8 cellular contexts compared by ENCODE assay signal in genomic region chr2:202997113-202997512, GRCh38. TPM values are rescaled to one million over a fixed set of nuclear protein-coding genes. Genes with fewer than 3 reads are reported as not detected.
DNase-seq lines count a peak whose midpoint lies in the region; ATAC-seq, FAIRE-seq and TF ChIP-seq lines count a peak whose summit lies in the region.
"Not testable (repeated sequence)": the region's sequence is repeated elsewhere in the genome, so short reads cannot be mapped to it uniquely, and the experiment has no call there.

No MANE protein-coding gene starts in this region.

- not testable (repeated sequence) for H3K9me3 ChIP-seq in A673 (ENCODE audit: low read depth, low read length, poor library complexity, severe bottlenecking); K562 (replicated peaks; ENCODE audit: control insufficient read depth, insufficient read depth, low read depth, low read length); keratinocyte (ENCODE audit: control insufficient read depth, low read depth, low read length)

- FAIRE-seq in K562 (lab: Jason Lieb, UNC); keratinocyte (lab: Jason Lieb, UNC): not testable (repeated sequence)

- intact Hi-C loops in A673 (cut with micrococcal nuclease; ENCODE audit: unreplicated experiment); K562 (cut with micrococcal nuclease): not testable (repeated sequence)

- CTCF ChIA-PET in A673 (lab: Charles Lee); K562 (lab: Yijun Ruan, JAX; ENCODE audit: low intra/inter-chr PET ratio): not testable (repeated sequence)

- in situ Hi-C loops in K562 (cut with MboI) = not testable (repeated sequence)

- H3K9me1 ChIP-seq in K562 (ENCODE audit: control insufficient read depth, insufficient read depth, low read length); keratinocyte (ENCODE audit: control insufficient read depth, extremely low read depth, insufficient read depth, low read length): not testable (repeated sequence)

- H4K20me1 ChIP-seq in K562 (replicated peaks; ENCODE audit: control insufficient read depth, insufficient read depth, low read length); keratinocyte (ENCODE audit: control insufficient read depth, extremely low read depth, insufficient read depth, low read length): not testable (repeated sequence)

- not testable (repeated sequence) for BruUV-seq in A673 (replicated peaks; lab: Mats Ljungman, UMichigan); K562 (replicated peaks; lab: Mats Ljungman, UMichigan)

- DNase-seq in A673 (ENCODE audit: low spot score) (peak; percentile 63), HL-60 (ENCODE audit: low read depth in 1 of 2, low spot score in 1 of 2) (peak; percentile 27 to 72), NB4 (ENCODE audit: low read depth) (peak; percentile 88), SIG-M5 (lab: John Stamatoyannopoulos, UW) (peak; percentile 52), renal cortical epithelial cell (ENCODE audit: low read depth) (peak; percentile 84)
- not testable (repeated sequence) for DNase-seq in K562 (ENCODE audit: extremely low read depth in 1 of 4, low spot score in 3 of 4); keratinocyte (ENCODE audit: low read depth, low spot score)

- not testable (repeated sequence) for ATAC-seq in K562
- ATAC-seq in esophagus mucosa = peak; percentile 62

- WGBS in K562 (ENCODE audit: insufficient coverage, low coverage, missing lambda C conversion rate) = 29% methylated on average over 3 of the region's 3 CpGs

- not testable (repeated sequence) for H3K36me3 ChIP-seq in A673 (ENCODE audit: insufficient read depth, low read length, poor library complexity, severe bottlenecking); K562 (ENCODE audit: control insufficient read depth, insufficient read depth, low read length); keratinocyte (ENCODE audit: control insufficient read depth in 2 of 2, extremely low read depth in 1 of 2, insufficient read depth in 2 of 2, low read length in 2 of 2)

- not testable (repeated sequence) for TF ChIP-seq POLR2A in NB4 (IDR thresholded peaks at IDR 0.05; ENCODE audit: extremely low read depth, insufficient read length); K562 (conservative IDR thresholded peaks at IDR 0.05)

- H3K4me1 ChIP-seq in A673 (ENCODE audit: insufficient read depth, low read length, poor library complexity, severe bottlenecking); K562 (replicated peaks in 1 of 2; ENCODE audit: control insufficient read depth in 2 of 2, insufficient read depth in 2 of 2, low read length in 2 of 2); keratinocyte (ENCODE audit: control insufficient read depth, extremely low read depth, insufficient read depth, low read length): not testable (repeated sequence)

- H3K4me3 ChIP-seq in A673 (ENCODE audit: low read depth, low read length, poor library complexity, severe bottlenecking); HL-60 (replicated peaks; ENCODE audit: insufficient read depth, low read length); NB4 (ENCODE audit: low read depth, low read length); K562; keratinocyte (ENCODE audit: control insufficient read depth in 2 of 3, extremely low read depth in 1 of 3, insufficient read depth in 2 of 3, low read depth in 1 of 3, low read length in 3 of 3): not testable (repeated sequence)

- not testable (repeated sequence) for TF ChIP-seq CTCF in A673 (conservative IDR thresholded peaks at IDR 0.05; ENCODE audit: low read depth, low read length); HL-60 (IDR thresholded peaks at IDR 0.05; ENCODE audit: insufficient read depth, low read length); NB4 (IDR thresholded peaks at IDR 0.05; ENCODE audit: low read depth, low read length); K562 (IDR thresholded peaks at IDR 0.05 in 2 of 3, conservative IDR thresholded peaks at IDR 0.05 in 1 of 3; ENCODE audit: insufficient read depth in 2 of 3, low read depth in 1 of 3, low read length in 3 of 3); keratinocyte (optimal IDR thresholded peaks at IDR 0.05 in 1 of 3, IDR thresholded peaks at IDR 0.05 in 1 of 3, conservative IDR thresholded peaks at IDR 0.05 in 1 of 3; ENCODE audit: extremely low read depth in 1 of 3, insufficient read depth in 2 of 3, low read length in 3 of 3)

- not testable (repeated sequence) for H3K4me2 ChIP-seq in K562 (ENCODE audit: insufficient read depth, low read length); keratinocyte (ENCODE audit: control insufficient read depth, extremely low read depth, insufficient read depth, low read depth, low read length)

- not testable (repeated sequence) for H3K9ac ChIP-seq in K562 (ENCODE audit: insufficient read depth in 1 of 2, low read depth in 2 of 2, low read length in 2 of 2); keratinocyte (ENCODE audit: control insufficient read depth, extremely low read depth, insufficient read depth, low read length)

- H2AFZ ChIP-seq in K562 (ENCODE audit: low read depth, low read length) = not testable (repeated sequence)
- peak overlapping the region; percentile 26 for H2AFZ ChIP-seq in keratinocyte (ENCODE audit: control insufficient read depth, low read length)

- not testable (repeated sequence) for H3K27me3 ChIP-seq in A673 (replicated peaks; ENCODE audit: insufficient read depth, low read depth, low read length, poor library complexity); HL-60 (ENCODE audit: insufficient read depth, poor library complexity, severe bottlenecking); K562 (ENCODE audit: control insufficient read depth in 2 of 2, insufficient read depth in 2 of 2, low read length in 2 of 2); keratinocyte (ENCODE audit: control insufficient read depth, extremely low read depth, insufficient read depth, low read length)

- dilution Hi-C loops in keratinocyte (cut with MboI; ENCODE audit: extremely low pct_ligation_motif_present, low sequenced_read_pairs) = not testable (repeated sequence)

- H3K27ac ChIP-seq in A673 (ENCODE audit: low read depth, low read length, poor library complexity, severe bottlenecking); HL-60 (replicated peaks); K562 (ENCODE audit: extremely low read depth, low read depth, low read length); keratinocyte (ENCODE audit: control insufficient read depth, insufficient read depth, low read length): not testable (repeated sequence)

- H3K79me2 ChIP-seq in K562 (ENCODE audit: control insufficient read depth, insufficient read depth, low read length); keratinocyte (ENCODE audit: control insufficient read depth, insufficient read depth, low read length): not testable (repeated sequence)

- POLR2A ChIA-PET in A673 (lab: Charles Lee; ENCODE audit: low non-redundant PET); K562 (lab: Yijun Ruan, JAX): not testable (repeated sequence)

- TF ChIP-seq RAD21 in K562 (CRISPR knock-in tag; conservative IDR thresholded peaks at IDR 0.05 in 1 of 2, IDR thresholded peaks at IDR 0.05 in 1 of 2) = not testable (repeated sequence)

- not testable (repeated sequence) for TF ChIP-seq EP300 in K562 (IDR thresholded peaks at IDR 0.05; ENCODE audit: low read length)

TF ChIP-seq in K562, 482 proteins besides CTCF, POLR2A, EP300 and RAD21:
- TF ChIP-seq CEBPB (tag; IDR thresholded peaks at IDR 0.05) = peak; percentile 47

RNA-seq across cellular contexts. Expression of gene NBEAL1, which starts 17.6 kb away (rescaled TPM):
- total RNA-seq in A673 (2021) (14.1 and 15.8 TPM in 2 replicates), K562 (2014; rRNA removed) (3.6 and 7.0 TPM in 2 replicates), K562 (2014; rRNA removed; fragmentation: Illumina TruSeq; extraction: Trizol) (9.7 and 9.9 TPM in 2 replicates), K562 (2015; rRNA removed; fragmentation: Illumina TruSeq; extraction: Trizol) (7.3 and 8.3 TPM in 2 replicates), K562 (2021) (8.4 and 10.1 TPM in 2 replicates), esophagus mucosa (16.4 TPM), renal cortical epithelial cell (55.0 and 108 TPM in 2 replicates)
- 28.1 and 102 TPM in 2 replicates for total RNA-seq in K562 (2011; cell fraction: chromatin; rRNA removed; ENCODE audit: low replicate concordance)
- 12.5 and 14.3 TPM in 2 replicates for total RNA-seq in K562 (2011; cell fraction: nucleolus; rRNA removed)
- 28.3 and 40.3 TPM in 2 replicates for total RNA-seq in K562 (2011; cell fraction: nucleoplasm; rRNA removed)
- polyA plus RNA-seq in K562 (2011; rRNA removed) (7.7 and 8.9 TPM in 2 replicates), K562 (2014; fragmentation: Illumina TruSeq; extraction: Trizol) (12.3 and 13.5 TPM in 2 replicates), K562 (2014; fragmentation: Nextera tagmentation; extraction: Ambion mirVana) (1 to 10 TPM; 2.1 to 4.3 TPM), K562 (2014; rRNA removed) (2.6 and 3.2 TPM in 2 replicates), keratinocyte (9.4 to 15.4 TPM (median 14.7 TPM) in 3 replicates)
- 1.7 and 3.6 TPM in 2 replicates for polyA plus RNA-seq in K562 (2011; cell fraction: cytosol; rRNA removed)
- polyA plus RNA-seq in K562 (2011; cell fraction: nucleus; rRNA removed) = 3.3 and 4.2 TPM in 2 replicates
- polyA plus RNA-seq in K562 (2012) = 3.3 and 3.8 TPM in 2 replicates
- polyA minus RNA-seq in K562 (2011; rRNA and poly(A)+ RNA removed) = 33.5 and 41.0 TPM in 2 replicates
- 4.6 and 10.5 TPM in 2 replicates for polyA minus RNA-seq in K562 (2011; cell fraction: cytosol; rRNA and poly(A)+ RNA removed)
- polyA minus RNA-seq in K562 (2011; cell fraction: nucleus; rRNA and poly(A)+ RNA removed) = 14.8 and 27.4 TPM in 2 replicates
- polyA plus RNA-seq in keratinocyte (2011; ENCODE audit: low read depth) = 6.2 TPM
- 5.3 and 8.2 TPM in 2 replicates for polyA plus RNA-seq in keratinocyte (2011; cell fraction: cytosol; rRNA removed)
- polyA plus RNA-seq in keratinocyte (2011; cell fraction: nucleus; rRNA removed) = 17.5 and 19.5 TPM in 2 replicates
- 6.5 and 11.0 TPM in 2 replicates for polyA plus RNA-seq in keratinocyte (2012; ENCODE audit: low replicate concordance)
- 9.4 to 76.0 TPM (median 55.7 TPM) in 3 replicates for polyA minus RNA-seq in keratinocyte
- 15.2 TPM for polyA minus RNA-seq in keratinocyte (2011; cell fraction: cytosol; rRNA and poly(A)+ RNA removed)
- 82.3 and 156 TPM in 2 replicates for polyA minus RNA-seq in keratinocyte (2011; cell fraction: nucleus; rRNA and poly(A)+ RNA removed)
